In genomic region chr9:120910643-120911042, GRCh38 we compare ENCODE assay signal across 1 cellular context.
TF ChIP-seq lines count a peak whose summit lies in the region.

No MANE protein-coding gene starts in this region.

TF ChIP-seq in H1, 55 proteins besides CTCF, POLR2A, EP300 and RAD21:
- no peak for TF ChIP-seq TAF7 (optimal IDR thresholded peaks at IDR 0.05; ENCODE audit: borderline replicate concordance, low read depth, low read length)
- no peak for TF ChIP-seq TCF12 (IDR thresholded peaks at IDR 0.05; ENCODE audit: low read depth, low read length)
- no peak for TF ChIP-seq RNF2 (IDR thresholded peaks at IDR 0.05; ENCODE audit: borderline replicate concordance, low read depth, low read length, missing control alignments, poor library complexity, severe bottlenecking)
- TF ChIP-seq CEBPB (IDR thresholded peaks at IDR 0.05; ENCODE audit: low read depth, low read length): no peak
- no peak for TF ChIP-seq PHF8 (conservative IDR thresholded peaks at IDR 0.05; ENCODE audit: low read depth, low read length)
